In genomic region chr1:54376085-54377039, GRCh38 we compare ENCODE assay signal across 8 cellular contexts. TPM values are rescaled to one million over a fixed set of nuclear protein-coding genes. Genes with fewer than 3 reads are reported as not detected.
DNase-seq lines count a peak whose midpoint lies in the region; ATAC-seq and TF ChIP-seq lines count a peak whose summit lies in the region.

No MANE protein-coding gene starts in this region.

- H3K4me3 Mint-ChIP-seq in Calu3 (ENCODE audit: low read depth, unreplicated experiment), result no peak overlapping the region
- H3K4me3 Mint-ChIP-seq in activated naive CD8-positive, alpha-beta T cell, result peak overlapping the region; percentile 36

- peak overlapping the region; percentile 48 for H3K27ac Mint-ChIP-seq in Calu3 (ENCODE audit: unreplicated experiment)
- H3K27ac Mint-ChIP-seq in activated naive CD8-positive, alpha-beta T cell, result peak overlapping the region; percentile 64

- no peak for TF ChIP-seq POLR2A in spleen (IDR thresholded peaks at IDR 0.05)

- no TSS peak for BruUV-seq in Calu3 (replicated peaks; lab: Mats Ljungman, UMichigan)

- WGBS in spleen, 5 donors, result 58 to 72% (median 69%) methylated on average over 10 of the region's 10 CpGs

- DNase-seq in Calu3, result peak; percentile 31
- no peak for DNase-seq in spleen
- DNase-seq in NCI-H774 (lab: John Stamatoyannopoulos, UW), result no peak
- DNase-seq in stimulated activated naive CD4-positive, alpha-beta T cell treated with Interleukin-2 at 50 U/mL for 16 hours (lab: John Stamatoyannopoulos, UW), result no peak
- DNase-seq in activated effector memory CD4-positive, alpha-beta T cell treated with Interleukin-2 at 50 U/mL for 16 hours, result no peak

- H3K27me3 Mint-ChIP-seq in Calu3 (ENCODE audit: unreplicated experiment), result no peaks in the 10 kb centered on the region
- H3K27me3 Mint-ChIP-seq in activated naive CD8-positive, alpha-beta T cell, result no peaks in the 10 kb centered on the region

- H3K4me1 ChIP-seq in spleen, result peaks cover 26 to 100% (median 89%) of the 10 kb centered on the region in 6 donors

- CTCF ChIA-PET in Calu3 (lab: Charles Lee), result no interaction called here

- peak overlapping the region in 7 of 8 donors; percentile 19 to 85 (median 67) for H3K27ac ChIP-seq in spleen

- intact Hi-C loops in Calu3 (cut with micrococcal nuclease; ENCODE audit: unreplicated experiment) (no loop called here), spleen (cut with DNase I; ENCODE audit: low total_unique reads) (no loop called here)

- H3K9me3 ChIP-seq in spleen, result no peaks in the 10 kb centered on the region

- peaks cover 6% of the 10 kb centered on the region for H3K36me3 Mint-ChIP-seq in Calu3 (ENCODE audit: insufficient read depth, unreplicated experiment)
- H3K36me3 Mint-ChIP-seq in activated naive CD8-positive, alpha-beta T cell, result peaks cover 2% of the 10 kb centered on the region

- no peaks in the 10 kb centered on the region for H3K9me3 Mint-ChIP-seq in Calu3 (ENCODE audit: low read depth, unreplicated experiment)
- no peaks in the 10 kb centered on the region for H3K9me3 Mint-ChIP-seq in activated naive CD8-positive, alpha-beta T cell (ENCODE audit: low read depth)

- TF ChIP-seq CTCF in Calu3 (IDR thresholded peaks at IDR 0.05; ENCODE audit: unreplicated experiment), result no peak
- no peak for TF ChIP-seq CTCF in spleen (IDR thresholded peaks at IDR 0.05 in 8 of 11, conservative IDR thresholded peaks at IDR 0.05 in 3 of 11)

- H3K27me3 ChIP-seq in spleen (replicated peaks in 1 of 7), result no peaks in the 10 kb centered on the region

- peaks cover 0 to 8% (median 0%) of the 10 kb centered on the region in 6 donors for H3K36me3 ChIP-seq in spleen

- H3K4me1 Mint-ChIP-seq in Calu3 (ENCODE audit: low read depth, unreplicated experiment), result peaks cover 42% of the 10 kb centered on the region
- peaks cover 88% of the 10 kb centered on the region for H3K4me1 Mint-ChIP-seq in activated naive CD8-positive, alpha-beta T cell (ENCODE audit: low read depth)

- no peak overlapping the region for H3K4me3 ChIP-seq in spleen

- ATAC-seq in GM19324 (IDR thresholded peaks at IDR 0.05; ENCODE audit: low FRiP score, unreplicated experiment) (peak; percentile 74), HG03175 (IDR thresholded peaks at IDR 0.05; ENCODE audit: unreplicated experiment) (peak; percentile 59)

RNA-seq across cellular contexts. Expression of gene SSBP3, which starts 29.8 kb away (rescaled TPM):
- total RNA-seq in Calu3 (2022) (16.6 and 16.7 TPM in 2 replicates), spleen (10 to 100 TPM; 24.4 to 73.5 (median 55.4) TPM)
- polyA plus RNA-seq in spleen, result 10 to 100 TPM; 14.4 to 22.1 (median 14.9) TPM
